ENCODE assay signal across 8 cellular contexts in genomic region chr1:19485362-19486187, GRCh38. TPM values are rescaled to one million over a fixed set of nuclear protein-coding genes. Genes with fewer than 3 reads are reported as not detected.
A peak's percentile ranks its signal among the peaks of the same experiment; 100 is the strongest.
DNase-seq lines count a peak whose midpoint lies in the region; ATAC-seq and TF ChIP-seq lines count a peak whose summit lies in the region.

Gene CAPZB (minus strand): TSS chr1:19485539. CDS start chr1:19485438, 101 bp downstream.

- BruUV-seq in Panc1 (replicated peaks; lab: Mats Ljungman, UMichigan) = no TSS peak

- H3K27ac ChIP-seq in Panc1 (ENCODE audit: low read length) = peak within 1 kb of the TSS; percentile 96
- peak within 1 kb of the TSS; percentile 98 for H3K27ac ChIP-seq in muscle layer of duodenum (ENCODE audit: low read length)

- POLR2A ChIA-PET in Panc1 (lab: Charles Lee) = interaction anchor here (0.5 to 1.1 kb wide), 5 partner anchors 34 to 112 kb away, joined by 3 to 13 read pairs (median 6); no protein-coding TSS in a partner anchor

- H3K27me3 ChIP-seq in Panc1 (ENCODE audit: control insufficient read depth, insufficient read depth, low read length) (no peaks in the 10 kb centered on the region), muscle layer of duodenum (ENCODE audit: low read depth, low read length) (no peaks in the 10 kb centered on the region)

- CTCF ChIA-PET in Panc1 (lab: Charles Lee) = no interaction called here

- intact Hi-C loops in Panc1 (cut with micrococcal nuclease; ENCODE audit: unreplicated experiment) = loop anchor here (10.0 kb wide), 1 partner anchor 109 kb away; a partner anchor contains a TSS

- in situ Hi-C loops in Panc1 (cut with HindIII; ENCODE audit: low pct_unique_long_range_greater_than_20kb, low sequenced_read_pairs) = no loop called here

- H3K4me1 ChIP-seq in Panc1 (ENCODE audit: control insufficient read depth, insufficient read depth, low read length) (peaks cover 48% of the 10 kb centered on the region), muscle layer of duodenum (ENCODE audit: control insufficient read depth in 1 of 2, insufficient read depth in 2 of 2, low read length in 2 of 2) (peaks cover 25 to 52% of the 10 kb centered on the region in 2 donors)

- H3K4me3 ChIP-seq in Panc1 (ENCODE audit: low read depth in 2 of 2, low read length in 2 of 2) (peak within 1 kb of the TSS; percentile 88 to 95), muscle layer of duodenum (ENCODE audit: low read depth in 1 of 2, low read length in 2 of 2) (peak within 1 kb of the TSS; percentile 90 to 92)

- no peak for TF ChIP-seq CTCF in Panc1 (IDR thresholded peaks at IDR 0.05)

- DNase-seq in DMS114 treated with DMSO at 0.1 percent for 48 hours (lab: John Stamatoyannopoulos, UW; ENCODE audit: unreplicated experiment) (peak; percentile 73), HuH-7.5 (ENCODE audit: low spot score) (peak; percentile 89), Panc1 (ENCODE audit: low read depth, low spot score) (no peak)
- DNase-seq in activated T-cell treated with anti-CD3 and anti-CD28 coated beads, Interleukin-2, amount 50 U/mL, for 48 hours = peak; percentile 94 to 96
- peak; percentile 90 for DNase-seq in stimulated activated CD8-positive, alpha-beta memory T cell treated with anti-CD3 and anti-CD28 coated beads, Interleukin-7, amount 100 ng/mL, for 24 hours (ENCODE audit: low read depth)

- peak; percentile 73 for ATAC-seq in GM21528 (IDR thresholded peaks at IDR 0.05; ENCODE audit: low FRiP score, unreplicated experiment)
- ATAC-seq in Panc1 = peak; percentile 92
- ATAC-seq in esophagus mucosa = peak; percentile 88

- H3K36me3 ChIP-seq in Panc1 (ENCODE audit: control insufficient read depth, insufficient read depth, low read length) (no peaks in the 10 kb centered on the region; the same call in none of the 2 replicates), muscle layer of duodenum (ENCODE audit: control insufficient read depth in 1 of 2, insufficient read depth in 2 of 2, low read length in 2 of 2) (no peaks in the 10 kb centered on the region)

- H3K9me3 ChIP-seq in Panc1 (ENCODE audit: control insufficient read depth, insufficient read depth, low read depth, low read length) (no peaks in the 10 kb centered on the region), muscle layer of duodenum (ENCODE audit: control insufficient read depth in 1 of 2, low read length in 2 of 2) (no peaks in the 10 kb centered on the region)

RNA-seq across cellular contexts. Expression of gene CAPZB, which starts in this region (rescaled TPM):
- total RNA-seq in Panc1 (2021; ENCODE audit: unreplicated experiment) (491 TPM), esophagus mucosa (262 TPM)
- 494 TPM for polyA plus RNA-seq in Panc1 (2012; ENCODE audit: insufficient read length)
